In genomic region chr18:45102863-45103262, GRCh38 we compare ENCODE assay signal across 17 cellular contexts.
DNase-seq lines count a peak whose midpoint lies in the region; ATAC-seq and TF ChIP-seq lines count a peak whose summit lies in the region.
"Had no signal": no experiment of that assay in that cellular context is flagged by ENCODE, and none has a peak within 500 bp of the region (broad histone marks: within the 10 kb centered on the region; RNA-seq: fewer than 3 reads in every experiment).

No MANE protein-coding gene starts in this region.

- DNase-seq in CD1c-positive myeloid dendritic cell (ENCODE audit: extremely low spot score) (peak; percentile 43), H9 (peak; percentile 29), medulla oblongata (ENCODE audit: extremely low spot score) (peak; percentile 34), foreskin fibroblast (no peak), NCI-H69 (lab: John Stamatoyannopoulos, UW) (no peak)
- no peak for DNase-seq in activated T-cell treated with anti-CD3 and anti-CD28 coated beads, Interleukin-2, amount 50 U/mL, for 24 hours
- DNase-seq: activated CD4-positive, alpha-beta memory T cell treated with anti-CD3 and anti-CD28 coated beads for 36 hours; Calu3; erythroblast; NCI-H1105; nephron progenitor cell; stomach had no signal

- H3K18ac ChIP-seq in H9 (ENCODE audit: insufficient read length, low read depth, low read length), result no peak overlapping the region

- H2AFZ ChIP-seq in H9 (ENCODE audit: low read length) (no peak overlapping the region), OCI-LY3 (ENCODE audit: low read depth, low read length) (peak overlapping the region; percentile 15; the same call in 1 of the 2 replicates)

- H3K27me3 ChIP-seq in H9 (ENCODE audit: insufficient read depth, low read length), result no peaks in the 10 kb centered on the region
- H3K27me3 ChIP-seq in OCI-LY3 (ENCODE audit: low read depth, low read length), result no peaks in the 10 kb centered on the region
- H3K27me3 ChIP-seq: SJSA1, stomach, vagina had no signal

- no peak overlapping the region for H2BK20ac ChIP-seq in H9 (ENCODE audit: low read depth, low read length, poor library complexity, severe bottlenecking)

- H3K36me3 ChIP-seq in OCI-LY3 (replicated peaks; ENCODE audit: low read depth, low read length), result peaks cover 13% of the 10 kb centered on the region
- H3K36me3 ChIP-seq: SJSA1, stomach, vagina had no signal

- H2BK5ac ChIP-seq in H9 (ENCODE audit: insufficient read length, low read length), result no peak overlapping the region

- H3K23ac ChIP-seq in H9 (ENCODE audit: insufficient read length, low read depth, low read length), result no peak overlapping the region

- no peaks in the 10 kb centered on the region for H3K27me3 Mint-ChIP-seq in H9 (ENCODE audit: low read depth)
- H3K27me3 Mint-ChIP-seq in activated T-cell treated with anti-CD3 and anti-CD28 coated beads, Interleukin-2, amount 50 U/mL, for 24 hours, result peaks cover 14% of the 10 kb centered on the region

- H3K4me1 ChIP-seq in H9 (ENCODE audit: insufficient read depth, low read length) (0 out of 2 replicates have a peak, but pooled peaks cover 3% of the 10 kb centered on the region), OCI-LY3 (ENCODE audit: low read length) (peaks cover 73% of the 10 kb centered on the region)

- H3K79me2 ChIP-seq in H9 (ENCODE audit: insufficient read depth, low read length), result no peaks in the 10 kb centered on the region
- no peaks in the 10 kb centered on the region for H3K79me2 ChIP-seq in OCI-LY3 (ENCODE audit: low read length)

- no peak overlapping the region for H2BK15ac ChIP-seq in H9 (ENCODE audit: low read depth, low read length)

- peak overlapping the region in 1 of 3 experiments; percentile 53; a peak in 1 of 7 replicates for H3K27ac Mint-ChIP-seq in H9
- H3K27ac Mint-ChIP-seq in activated T-cell treated with anti-CD3 and anti-CD28 coated beads, Interleukin-2, amount 50 U/mL, for 24 hours, result no peak overlapping the region
- H3K27ac Mint-ChIP-seq: activated CD4-positive, alpha-beta memory T cell treated with anti-CD3 and anti-CD28 coated beads for 36 hours; nephron progenitor cell had no signal

- no peaks in the 10 kb centered on the region for H3K23me2 ChIP-seq in H9 (ENCODE audit: insufficient read length, low read depth, low read length, poor library complexity, severe bottlenecking)

- no peak overlapping the region for H4K91ac ChIP-seq in H9 (ENCODE audit: insufficient read length, low read depth, low read length)

- TF ChIP-seq CTCF in H9 (conservative IDR thresholded peaks at IDR 0.05) (no peak), OCI-LY3 (IDR thresholded peaks at IDR 0.05; ENCODE audit: low read depth, low read length) (no peak), foreskin fibroblast (IDR thresholded peaks at IDR 0.05; ENCODE audit: low read depth, low read length) (no peak)

- H3K14ac ChIP-seq in H9 (ENCODE audit: insufficient read depth, low read length), result no peak overlapping the region

- H3K9me3 ChIP-seq in H9 (ENCODE audit: control insufficient read depth, low read depth, low read length) (no peaks in the 10 kb centered on the region), OCI-LY3 (ENCODE audit: insufficient read depth, low read length) (peaks cover 10% of the 10 kb centered on the region; the same call in 1 of the 2 replicates)
- H3K9me3 ChIP-seq: SJSA1, stomach, vagina had no signal

- WGBS in H9 (ENCODE audit: extremely low coverage, insufficient read length, low lambda C conversion rate), result no CpG with 5 or more reads among the region's 6 CpGs

- H3K4me3 Mint-ChIP-seq in H9, result no peak overlapping the region
- H3K4me3 Mint-ChIP-seq in activated T-cell treated with anti-CD3 and anti-CD28 coated beads, Interleukin-2, amount 50 U/mL, for 24 hours, result no peak overlapping the region
- H3K4me3 Mint-ChIP-seq: activated CD4-positive, alpha-beta memory T cell treated with anti-CD3 and anti-CD28 coated beads for 36 hours; nephron progenitor cell had no signal

- H3K27ac ChIP-seq in H9 (ENCODE audit: insufficient read length, low read depth, low read length), result no peak overlapping the region
- H3K27ac ChIP-seq in OCI-LY3 (ENCODE audit: low read length), result peak overlapping the region; percentile 87
- H3K27ac ChIP-seq: SJSA1, stomach, vagina had no signal

- no peak overlapping the region for H3T11ph ChIP-seq in H9 (ENCODE audit: low read length)

- H3K4ac ChIP-seq in H9 (ENCODE audit: low read depth, low read length), result no peak overlapping the region

- 0 out of 7 replicates have a peak, but pooled peaks cover 0 to 2% (median 0%) of the 10 kb centered on the region in 3 experiments for H3K36me3 Mint-ChIP-seq in H9 (ENCODE audit: insufficient read depth in 1 of 3, low read depth in 3 of 3)
- H3K36me3 Mint-ChIP-seq in activated T-cell treated with anti-CD3 and anti-CD28 coated beads, Interleukin-2, amount 50 U/mL, for 24 hours (ENCODE audit: low read depth), result no peaks in the 10 kb centered on the region
- H3K36me3 Mint-ChIP-seq: activated CD4-positive, alpha-beta memory T cell treated with anti-CD3 and anti-CD28 coated beads for 36 hours had no signal

- peaks cover 13 to 20% of the 10 kb centered on the region in 2 experiments for H3K4me1 Mint-ChIP-seq in H9
- peaks cover 1% of the 10 kb centered on the region for H3K4me1 Mint-ChIP-seq in activated T-cell treated with anti-CD3 and anti-CD28 coated beads, Interleukin-2, amount 50 U/mL, for 24 hours (ENCODE audit: low read depth)
- H3K4me1 Mint-ChIP-seq: nephron progenitor cell had no signal

- H3K4me3 ChIP-seq in OCI-LY3 (ENCODE audit: low read length) (peak overlapping the region; percentile 56), foreskin fibroblast (ENCODE audit: low read depth in 1 of 2, low read length in 2 of 2) (no peak overlapping the region)
- H3K4me3 ChIP-seq: lung, SJSA1, stomach, vagina had no signal

- no peak for ATAC-seq in HG02642 (IDR thresholded peaks at IDR 0.05; ENCODE audit: poor library complexity, unreplicated experiment)

- no peak overlapping the region for H4K8ac ChIP-seq in H9 (replicated peaks; ENCODE audit: insufficient read length, low read depth, low read length)

- no peaks in the 10 kb centered on the region; a peak in 2 of 5 replicates for H3K9me3 Mint-ChIP-seq in H9
- H3K9me3 Mint-ChIP-seq in activated T-cell treated with anti-CD3 and anti-CD28 coated beads, Interleukin-2, amount 50 U/mL, for 24 hours, result no peaks in the 10 kb centered on the region
- H3K9me3 Mint-ChIP-seq: activated CD4-positive, alpha-beta memory T cell treated with anti-CD3 and anti-CD28 coated beads for 36 hours; nephron progenitor cell had no signal

- H2BK120ac ChIP-seq in H9 (ENCODE audit: low read depth, low read length, poor library complexity, severe bottlenecking), result no peak overlapping the region

- H3K9ac ChIP-seq in H9 (ENCODE audit: extremely low read depth, insufficient read length, low read length) (no peak overlapping the region), OCI-LY3 (ENCODE audit: low read length) (peak overlapping the region; percentile 79)

- H4K20me1 ChIP-seq in H9 (ENCODE audit: control insufficient read depth, insufficient read depth, insufficient read length), result no peaks in the 10 kb centered on the region
- no peaks in the 10 kb centered on the region for H4K20me1 ChIP-seq in OCI-LY3 (ENCODE audit: insufficient read depth, low read length)

- no peak overlapping the region for H4K5ac ChIP-seq in H9 (ENCODE audit: insufficient read length, low read depth, low read length)

- H3K79me1 ChIP-seq in H9 (ENCODE audit: insufficient read depth, low read depth, low read length, poor library complexity, severe bottlenecking), result no peaks in the 10 kb centered on the region

- H3K4me2 ChIP-seq in H9 (ENCODE audit: insufficient read depth, insufficient read length, low read length) (no peak overlapping the region), OCI-LY3 (ENCODE audit: low read length) (peak overlapping the region; percentile 80)

- no peak overlapping the region for H2BK12ac ChIP-seq in H9 (ENCODE audit: insufficient read length, low read depth, low read length)

- H2AK5ac ChIP-seq in H9 (ENCODE audit: insufficient read length, low read length), result no peak overlapping the region

- H3K56ac ChIP-seq in H9 (ENCODE audit: insufficient read length, low read depth, low read length), result no peak overlapping the region

Comparison
In these comparisons a context has a peak if more than half of its experiments do, and no peak if none do; other contexts are left out.
1. DNase-seq: peak in CD1c-positive myeloid dendritic cell (single experiment), H9 (single experiment) and medulla oblongata (single experiment); none in activated T-cell treated with anti-CD3 and anti-CD28 coated beads, Interleukin-2, amount 50 U/mL, for 24 hours (single experiment), foreskin fibroblast (0 of 2) and NCI-H69 (single experiment).